ENCODE assay signal across 13 cellular contexts in the genomic region with DNA sequence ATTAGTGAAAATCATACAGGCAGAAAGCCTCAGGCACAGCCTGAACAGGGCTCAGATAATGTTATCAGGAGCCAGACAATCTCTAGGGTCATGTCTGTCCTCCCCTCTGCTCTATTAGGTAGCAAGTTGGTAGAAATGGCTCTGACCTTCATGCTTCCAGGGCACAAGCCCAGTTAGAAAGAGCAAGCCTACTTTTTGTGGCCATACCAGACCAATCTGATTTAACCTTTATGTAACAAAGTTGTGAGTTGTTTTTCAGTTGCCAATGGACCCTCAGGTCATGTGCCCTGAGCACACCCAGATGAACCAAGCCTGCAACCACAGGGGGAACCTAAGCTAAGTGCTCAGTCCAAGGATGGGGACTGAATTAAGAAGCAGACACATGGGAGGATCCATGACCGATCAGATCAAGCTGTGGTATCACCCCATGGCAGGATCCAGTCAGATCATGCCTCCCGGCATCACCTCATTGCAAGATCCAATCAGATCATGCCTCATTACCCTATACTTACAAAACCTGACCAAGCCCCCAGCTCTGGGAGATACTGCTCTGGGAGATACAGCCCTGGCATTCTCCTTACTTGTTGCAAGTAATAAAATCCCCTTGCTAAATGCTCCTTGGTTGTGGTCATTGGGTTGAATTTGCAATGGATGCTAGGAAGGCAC. TPM values are rescaled to one million over a fixed set of nuclear protein-coding genes. Genes with fewer than 3 reads are reported as not detected.
DNase-seq lines count a peak whose midpoint lies in the region; ATAC-seq and TF ChIP-seq lines count a peak whose summit lies in the region.
"Had no signal": no experiment of that assay in that cellular context is flagged by ENCODE, and none has a peak within 500 bp of the region (broad histone marks: within the 10 kb centered on the region; RNA-seq: fewer than 3 reads in every experiment).

No MANE protein-coding gene starts in this region.

- H3K36me3 Mint-ChIP-seq in CD14-positive monocyte, result peaks cover 29 to 45% of the 10 kb centered on the region in 2 donors
- H3K36me3 Mint-ChIP-seq in neural crest cell (ENCODE audit: low read depth), result no peaks in the 10 kb centered on the region
- no peaks in the 10 kb centered on the region for H3K36me3 Mint-ChIP-seq in CD4-positive, alpha-beta T cell (ENCODE audit: low read depth)

- H3K27me3 ChIP-seq in esophagus muscularis mucosa, result no peaks in the 10 kb centered on the region
- no peaks in the 10 kb centered on the region for H3K27me3 ChIP-seq in CD4-positive, alpha-beta T cell (ENCODE audit: control insufficient read depth, insufficient read depth, low read length)
- H3K27me3 ChIP-seq: BLaER1 treated with 17β-estradiol and CSF1 and Interleukin-3, amounts not matched to agents 10 nM and 100 nM had no signal

- CTCF ChIA-PET in CD4-positive, alpha-beta T cell (lab: Charles Lee), result no interaction called here

- POLR2A ChIA-PET in CD4-positive, alpha-beta T cell (lab: Charles Lee), result no interaction called here

- H3K27ac Mint-ChIP-seq in CD14-positive monocyte, result peak overlapping the region; percentile 10 to 91 (median 82)
- H3K27ac Mint-ChIP-seq in neural crest cell (ENCODE audit: unreplicated experiment), result peak overlapping the region; percentile 57
- no peak overlapping the region for H3K27ac Mint-ChIP-seq in CD4-positive, alpha-beta T cell

- H3K9me3 Mint-ChIP-seq in CD14-positive monocyte (peaks cover 5 to 12% (median 7%) of the 10 kb centered on the region in 7 donors), neural crest cell (peaks cover 2% of the 10 kb centered on the region)
- peaks cover 2% of the 10 kb centered on the region for H3K9me3 Mint-ChIP-seq in CD4-positive, alpha-beta T cell
- H3K9me3 Mint-ChIP-seq: activated T-cell treated with anti-CD3 and anti-CD28 coated beads, Interleukin-2, amount 50 U/mL, for 24 hours had no signal

- no peak for TF ChIP-seq CTCF in CD14-positive monocyte (IDR thresholded peaks at IDR 0.05)
- no peak for TF ChIP-seq CTCF in esophagus muscularis mucosa (IDR thresholded peaks at IDR 0.05)
- no peak for TF ChIP-seq CTCF in neural crest cell (conservative IDR thresholded peaks at IDR 0.05)
- TF ChIP-seq CTCF in CD4-positive, alpha-beta T cell (IDR thresholded peaks at IDR 0.05), result no peak

- no peaks in the 10 kb centered on the region for H3K9me3 ChIP-seq in esophagus muscularis mucosa
- H3K9me3 ChIP-seq in CD4-positive, alpha-beta T cell (ENCODE audit: control insufficient read depth, low read length), result no peaks in the 10 kb centered on the region

- WGBS in esophagus muscularis mucosa, result 86% methylated on average over 1 of the region's 2 CpGs

- no peak for ATAC-seq in GM19395 (IDR thresholded peaks at IDR 0.05; ENCODE audit: unreplicated experiment)
- no peak for ATAC-seq in CD4-positive, alpha-beta T cell (ENCODE audit: poor library complexity)

- H3K27me3 Mint-ChIP-seq in CD14-positive monocyte (ENCODE audit: low read depth in 3 of 3) (no peaks in the 10 kb centered on the region), neural crest cell (ENCODE audit: low read depth) (no peaks in the 10 kb centered on the region)
- no peaks in the 10 kb centered on the region for H3K27me3 Mint-ChIP-seq in CD4-positive, alpha-beta T cell
- H3K27me3 Mint-ChIP-seq: activated T-cell treated with anti-CD3 and anti-CD28 coated beads, Interleukin-2, amount 50 U/mL, for 24 hours had no signal

- DNase-seq in CD14-positive monocyte (ENCODE audit: low spot score) (no peak), NCI-H226 (peak; percentile 45), esophagus muscularis mucosa (ENCODE audit: extremely low spot score) (no peak), neural crest cell (ENCODE audit: low read depth, low spot score) (no peak), iPS-NIHi7 (ENCODE audit: extremely low spot score) (no peak), pons (ENCODE audit: low spot score) (no peak)
- DNase-seq in CD4-positive, alpha-beta T cell, result no peak
- DNase-seq: activated T-cell treated with anti-CD3 and anti-CD28 coated beads, Interleukin-2, amount 50 U/mL, for 24 hours; NCI-H2081 treated with DMSO at 0.1 percent for 48 hours; SW 1271 had no signal

- H3K4me3 ChIP-seq in esophagus muscularis mucosa, result no peak overlapping the region
- H3K4me3 ChIP-seq: BLaER1 treated with 17β-estradiol and CSF1 and Interleukin-3, amounts not matched to agents 10 nM and 100 nM had no signal

- H3K4me1 Mint-ChIP-seq in CD14-positive monocyte, result peaks cover 67% of the 10 kb centered on the region
- peaks cover 24% of the 10 kb centered on the region for H3K4me1 Mint-ChIP-seq in neural crest cell
- H3K4me1 Mint-ChIP-seq in CD4-positive, alpha-beta T cell (ENCODE audit: low read depth), result no peaks in the 10 kb centered on the region

- peaks cover 37 to 90% (median 81%) of the 10 kb centered on the region in 4 donors for H3K4me1 ChIP-seq in esophagus muscularis mucosa

- H3K4me3 Mint-ChIP-seq in CD14-positive monocyte (peak overlapping the region; percentile 5 to 81), neural crest cell (no peak overlapping the region)
- H3K4me3 Mint-ChIP-seq in CD4-positive, alpha-beta T cell, result no peak overlapping the region
- H3K4me3 Mint-ChIP-seq: activated T-cell treated with anti-CD3 and anti-CD28 coated beads, Interleukin-2, amount 50 U/mL, for 24 hours had no signal

- peaks cover 17 to 30% (median 26%) of the 10 kb centered on the region in 4 donors for H3K36me3 ChIP-seq in esophagus muscularis mucosa

- peak overlapping the region; percentile 61 to 79 (median 76) for H3K27ac ChIP-seq in esophagus muscularis mucosa (replicated peaks in 1 of 4)
- no peak overlapping the region for H3K27ac ChIP-seq in CD4-positive, alpha-beta T cell (ENCODE audit: low read depth, low read length)

- intact Hi-C loops in CD14-positive monocyte (cut with micrococcal nuclease) (no loop called here), esophagus muscularis mucosa (cut with DNase I) (no loop called here)
- intact Hi-C loops in CD4-positive, alpha-beta T cell (cut with DNase I, micrococcal nuclease), result no loop called here

- TF ChIP-seq POLR2A in esophagus muscularis mucosa (IDR thresholded peaks at IDR 0.05; ENCODE audit: low read depth), result no peak

- TF ChIP-seq EP300 in esophagus muscularis mucosa (IDR thresholded peaks at IDR 0.05), result no peak

RNA-seq across cellular contexts. Expression of gene HIGD1C, which starts 18.8 kb away (rescaled TPM):
- polyA plus RNA-seq in CD14-positive monocyte, result not detected
- not detected for total RNA-seq in esophagus muscularis mucosa
- total RNA-seq in neural crest cell, result not detected in 2 replicates
- not detected for total RNA-seq in CD4-positive, alpha-beta T cell
- total RNA-seq: dermis microvascular lymphatic vessel endothelial cell had no signal

Comparison
In these comparisons a context has a peak if more than half of its experiments do, and no peak if none do; other contexts are left out.
1. H3K4me3 Mint-ChIP-seq: peak in CD14-positive monocyte (2 of 2); none in neural crest cell (single experiment) and CD4-positive, alpha-beta T cell (single experiment).